ENCODE assay signal across 20 cellular contexts in genomic region chr2:219871396-219871795, GRCh38.
"Had no signal": no experiment of that assay in that cellular context is flagged by ENCODE, and none has a peak within 500 bp of the region (broad histone marks: within the 10 kb centered on the region; RNA-seq: fewer than 3 reads in every experiment).

No MANE protein-coding gene starts in this region.

- H3K9me3 ChIP-seq: body of pancreas, prostate gland, suprapubic skin had no signal

- H3K27ac ChIP-seq: body of pancreas, coronary artery, foreskin keratinocyte, prostate gland, suprapubic skin, WERI-Rb-1 had no signal

- H3K4me1 ChIP-seq: body of pancreas, foreskin keratinocyte, prostate gland, suprapubic skin had no signal

- H3K4me3 ChIP-seq: body of pancreas, coronary artery, prostate gland, suprapubic skin had no signal

- DNase-seq: activated CD4-positive, alpha-beta memory T cell treated with anti-CD3 and anti-CD28 coated beads, Interleukin-2, amount 10 ng/mL, durations not matched to agents 7 days and 5 days; activated CD4-positive, alpha-beta T cell treated with anti-CD3 and anti-CD28 coated beads for 4 hours; activated gamma-delta T cell; activated T-cell treated with anti-CD3 and anti-CD28 coated beads, Interleukin-2, amount 50 U/mL, for 24 hours; amniotic stem cell; body of pancreas; central memory CD4-positive, alpha-beta T cell; effector memory CD4-positive, alpha-beta T cell; foreskin keratinocyte; naive thymus-derived CD8-positive, alpha-beta T cell; stimulated activated naive CD8-positive, alpha-beta T cell treated with anti-CD3 and anti-CD28 coated beads, Interleukin-15, Interleukin-2, amounts not matched to agents 100 U/mL and 50 U/mL, for 24 hours; T-helper 1 cell; T1000; WERI-Rb-1 had no signal

- H3K27me3 ChIP-seq: body of pancreas, foreskin keratinocyte, suprapubic skin had no signal

- ATAC-seq: activated naive CD4-positive, alpha-beta T cell treated with anti-CD3 and anti-CD28 coated beads, Interleukin-2, amount 50 U/mL, for 72 hours; body of pancreas; foreskin keratinocyte; left lobe of liver; naive thymus-derived CD8-positive, alpha-beta T cell; sciatic nerve; stimulated activated naive CD8-positive, alpha-beta T cell treated with anti-CD3 and anti-CD28 coated beads, Interleukin-15, Interleukin-2, amounts not matched to agents 100 U/mL and 50 U/mL, for 24 hours had no signal

- H3K36me3 ChIP-seq: prostate gland, suprapubic skin, WERI-Rb-1 had no signal
